8 cellular contexts compared by ENCODE assay signal in genomic region chr16:30166202-30166902, GRCh38. TPM values are rescaled to one million over a fixed set of nuclear protein-coding genes. Genes with fewer than 3 reads are reported as not detected.
DNase-seq lines count a peak whose midpoint lies in the region; ATAC-seq and TF ChIP-seq lines count a peak whose summit lies in the region.

No MANE protein-coding gene starts in this region.

- no peak for TF ChIP-seq CTCF in Loucy (conservative IDR thresholded peaks at IDR 0.05; ENCODE audit: low read length)
- no peak for TF ChIP-seq CTCF in neural progenitor cell (IDR thresholded peaks at IDR 0.05)
- TF ChIP-seq CTCF in RWPE1 (conservative IDR thresholded peaks at IDR 0.05; ENCODE audit: low read depth) = no peak

- no peaks in the 10 kb centered on the region for H3K9me2 ChIP-seq in Loucy (replicated peaks; ENCODE audit: low read depth, low read length)

- peak overlapping the region; percentile 8 for H3K4me3 Mint-ChIP-seq in activated naive CD4-positive, alpha-beta T cell treated with anti-CD3 and anti-CD28 coated beads, Interleukin-2, amount 50 U/mL, for 24 hours
- peak overlapping the region; percentile 68 for H3K4me3 Mint-ChIP-seq in activated naive CD8-positive, alpha-beta T cell treated with anti-CD3 and anti-CD28 coated beads, Interleukin-2, amount 10 ng/mL, durations not matched to agents 7 days and 5 days
- H3K4me3 Mint-ChIP-seq in stimulated activated naive CD8-positive, alpha-beta T cell treated with anti-CD3 and anti-CD28 coated beads, Interleukin-15, amount 100 ng/mL, for 72 hours = peak overlapping the region; percentile 3 to 41
- no peak overlapping the region for H3K4me3 Mint-ChIP-seq in neural progenitor cell

- H3K36me3 Mint-ChIP-seq in activated naive CD4-positive, alpha-beta T cell treated with anti-CD3 and anti-CD28 coated beads, Interleukin-2, amount 50 U/mL, for 24 hours = no peaks in the 10 kb centered on the region
- H3K36me3 Mint-ChIP-seq in activated naive CD8-positive, alpha-beta T cell treated with anti-CD3 and anti-CD28 coated beads, Interleukin-2, amount 10 ng/mL, durations not matched to agents 7 days and 5 days = peaks cover 2% of the 10 kb centered on the region
- no peaks in the 10 kb centered on the region for H3K36me3 Mint-ChIP-seq in neural progenitor cell

- no peak overlapping the region for H3K4me3 ChIP-seq in Loucy (ENCODE audit: low read length, poor library complexity, severe bottlenecking)
- H3K4me3 ChIP-seq in neural progenitor cell = no peak overlapping the region

- no peak overlapping the region for H3K4me2 ChIP-seq in Loucy (ENCODE audit: low read depth, low read length, poor library complexity, severe bottlenecking)
- no peak overlapping the region for H3K4me2 ChIP-seq in neural progenitor cell

- H3K27ac ChIP-seq in neural progenitor cell = no peak overlapping the region
- H3K27ac ChIP-seq in RWPE1 = no peak overlapping the region

- H3K9me3 Mint-ChIP-seq in activated naive CD4-positive, alpha-beta T cell treated with anti-CD3 and anti-CD28 coated beads, Interleukin-2, amount 50 U/mL, for 24 hours = no peaks in the 10 kb centered on the region
- peaks cover 1% of the 10 kb centered on the region for H3K9me3 Mint-ChIP-seq in activated naive CD8-positive, alpha-beta T cell treated with anti-CD3 and anti-CD28 coated beads, Interleukin-2, amount 10 ng/mL, durations not matched to agents 7 days and 5 days
- no peaks in the 10 kb centered on the region for H3K9me3 Mint-ChIP-seq in stimulated activated naive CD8-positive, alpha-beta T cell treated with anti-CD3 and anti-CD28 coated beads, Interleukin-15, amount 100 ng/mL, for 72 hours
- peaks cover 4% of the 10 kb centered on the region for H3K9me3 Mint-ChIP-seq in neural progenitor cell

- H3K27me3 Mint-ChIP-seq in activated naive CD4-positive, alpha-beta T cell treated with anti-CD3 and anti-CD28 coated beads, Interleukin-2, amount 50 U/mL, for 24 hours = no peaks in the 10 kb centered on the region
- no peaks in the 10 kb centered on the region for H3K27me3 Mint-ChIP-seq in activated naive CD8-positive, alpha-beta T cell treated with anti-CD3 and anti-CD28 coated beads, Interleukin-2, amount 10 ng/mL, durations not matched to agents 7 days and 5 days
- no peaks in the 10 kb centered on the region for H3K27me3 Mint-ChIP-seq in stimulated activated naive CD8-positive, alpha-beta T cell treated with anti-CD3 and anti-CD28 coated beads, Interleukin-15, amount 100 ng/mL, for 72 hours
- H3K27me3 Mint-ChIP-seq in neural progenitor cell (ENCODE audit: insufficient read depth, low read depth) = peaks cover 4% of the 10 kb centered on the region

- ATAC-seq in activated naive CD8-positive, alpha-beta T cell treated with anti-CD3 and anti-CD28 coated beads, Interleukin-2, amount 10 ng/mL, durations not matched to agents 7 days and 5 days (ENCODE audit: low read depth) = peak; percentile 88
- peak; percentile 81 for ATAC-seq in stimulated activated naive CD8-positive, alpha-beta T cell treated with anti-CD3 and anti-CD28 coated beads, Interleukin-15, amount 100 ng/mL, for 72 hours
- no peak for ATAC-seq in HG02571 (IDR thresholded peaks at IDR 0.05; ENCODE audit: unreplicated experiment)

- no peaks in the 10 kb centered on the region for H3K36me3 ChIP-seq in Loucy (ENCODE audit: insufficient read depth, low read length)
- H3K36me3 ChIP-seq in neural progenitor cell = no peaks in the 10 kb centered on the region

- POLR2A ChIA-PET in activated naive CD8-positive, alpha-beta T cell treated with anti-CD3 and anti-CD28 coated beads, Interleukin-2, amount 10 ng/mL, durations not matched to agents 7 days and 5 days (lab: Charles Lee) = interaction anchor here (0.7 to 5.6 kb wide), 2 partner anchors 18 to 169 kb away, joined by 5 to 45 read pairs; partner anchors contain the start of gene CORO1A
- POLR2A ChIA-PET in RWPE1 (lab: Yijun Ruan, JAX; ENCODE audit: low non-redundant PET) = no interaction called here

- CTCF ChIA-PET in RWPE1 (lab: Yijun Ruan, JAX) = no interaction called here

- H4K20me1 ChIP-seq in Loucy (ENCODE audit: insufficient read depth, low read length, poor library complexity, severe bottlenecking) = no peaks in the 10 kb centered on the region
- no peaks in the 10 kb centered on the region for H4K20me1 ChIP-seq in neural progenitor cell (ENCODE audit: low read depth)

- H3F3A ChIP-seq in Loucy (ENCODE audit: low read depth) (no peaks in the 10 kb centered on the region), neural progenitor cell (ENCODE audit: low read depth) (peaks cover 3% of the 10 kb centered on the region)

- DNase-seq in activated naive CD4-positive, alpha-beta T cell (lab: John Stamatoyannopoulos, UW) = no peak
- DNase-seq in activated naive CD8-positive, alpha-beta T cell treated with anti-CD3 and anti-CD28 coated beads, Interleukin-2, amount 10 ng/mL, durations not matched to agents 7 days and 5 days = peak; percentile 37
- DNase-seq in stimulated activated naive CD8-positive, alpha-beta T cell treated with anti-CD3 and anti-CD28 coated beads, Interleukin-15, amount 100 ng/mL, for 72 hours = no peak
- DNase-seq in neural progenitor cell (ENCODE audit: low spot score) (no peak), RWPE1 (ENCODE audit: low spot score) (no peak)

- 0 out of 2 replicates have a peak overlapping the region, but pooled peaks have one; percentile 7 for H2AFZ ChIP-seq in Loucy (ENCODE audit: low read length)
- H2AFZ ChIP-seq in neural progenitor cell (replicated peaks) = no peak overlapping the region

- H3K79me2 ChIP-seq in Loucy (ENCODE audit: insufficient read depth, low read length) = no peaks in the 10 kb centered on the region
- H3K79me2 ChIP-seq in neural progenitor cell (ENCODE audit: low read depth) = no peaks in the 10 kb centered on the region

- H3K27ac Mint-ChIP-seq in activated naive CD4-positive, alpha-beta T cell treated with anti-CD3 and anti-CD28 coated beads, Interleukin-2, amount 50 U/mL, for 24 hours = peak overlapping the region; percentile 88
- peak overlapping the region; percentile 77 for H3K27ac Mint-ChIP-seq in activated naive CD8-positive, alpha-beta T cell treated with anti-CD3 and anti-CD28 coated beads, Interleukin-2, amount 10 ng/mL, durations not matched to agents 7 days and 5 days
- H3K27ac Mint-ChIP-seq in stimulated activated naive CD8-positive, alpha-beta T cell treated with anti-CD3 and anti-CD28 coated beads, Interleukin-15, amount 100 ng/mL, for 72 hours = peak overlapping the region in 1 of 2 donors; percentile 58
- no peak overlapping the region for H3K27ac Mint-ChIP-seq in neural progenitor cell

- H3K9ac ChIP-seq in Loucy (ENCODE audit: low read depth, low read length, poor library complexity, severe bottlenecking) = no peak overlapping the region
- H3K9ac ChIP-seq in neural progenitor cell = no peak overlapping the region

- H3K27me3 ChIP-seq in Loucy (ENCODE audit: insufficient read depth, low read length, poor library complexity, severe bottlenecking) (no peaks in the 10 kb centered on the region), neural progenitor cell (no peaks in the 10 kb centered on the region)

- H3K9me3 ChIP-seq in Loucy (ENCODE audit: insufficient read depth, low read depth, low read length) (no peaks in the 10 kb centered on the region), neural progenitor cell (ENCODE audit: low read depth) (no peaks in the 10 kb centered on the region)

- H3K4me1 Mint-ChIP-seq in activated naive CD4-positive, alpha-beta T cell treated with anti-CD3 and anti-CD28 coated beads, Interleukin-2, amount 50 U/mL, for 24 hours = peaks cover 37% of the 10 kb centered on the region
- H3K4me1 Mint-ChIP-seq in activated naive CD8-positive, alpha-beta T cell treated with anti-CD3 and anti-CD28 coated beads, Interleukin-2, amount 10 ng/mL, durations not matched to agents 7 days and 5 days = peaks cover 30% of the 10 kb centered on the region
- peaks cover 29% of the 10 kb centered on the region for H3K4me1 Mint-ChIP-seq in stimulated activated naive CD8-positive, alpha-beta T cell treated with anti-CD3 and anti-CD28 coated beads, Interleukin-15, amount 100 ng/mL, for 72 hours
- H3K4me1 Mint-ChIP-seq in neural progenitor cell = peaks cover 2% of the 10 kb centered on the region

- H3K4me1 ChIP-seq in Loucy (ENCODE audit: insufficient read depth, low read length, poor library complexity, severe bottlenecking) (peaks cover 5% of the 10 kb centered on the region), neural progenitor cell (no peaks in the 10 kb centered on the region)

RNA-seq across cellular contexts. Expression of gene CORO1A, which starts 17.1 kb away (rescaled TPM):
- total RNA-seq in activated naive CD8-positive, alpha-beta T cell treated with anti-CD3 and anti-CD28 coated beads, Interleukin-2, amount 10 ng/mL, durations not matched to agents 7 days and 5 days = 1,000 to 10,000 TPM; 1,426 to 1,488 TPM
- 9.4 and 10.6 TPM in 2 replicates for total RNA-seq in neural progenitor cell (ENCODE audit: low replicate concordance)

RNA-seq across cellular contexts. Expression of gene BOLA2B, which starts 27.1 kb away (rescaled TPM):
- 100 to 1,000 TPM; 122 to 145 TPM for total RNA-seq in activated naive CD8-positive, alpha-beta T cell treated with anti-CD3 and anti-CD28 coated beads, Interleukin-2, amount 10 ng/mL, durations not matched to agents 7 days and 5 days
- total RNA-seq in neural progenitor cell (ENCODE audit: low replicate concordance) = 90.4 and 133 TPM in 2 replicates

RNA-seq across cellular contexts. Expression of gene SLX1A, which starts 27.3 kb away (rescaled TPM):
- total RNA-seq in activated naive CD8-positive, alpha-beta T cell treated with anti-CD3 and anti-CD28 coated beads, Interleukin-2, amount 10 ng/mL, durations not matched to agents 7 days and 5 days = 100 to 1,000 TPM in 1 of 2 experiments, 10 to 100 TPM in 1; 59.7 to 121 TPM
- 10.4 and 31.7 TPM in 2 replicates for total RNA-seq in neural progenitor cell (ENCODE audit: low replicate concordance)

RNA-seq across cellular contexts. Expression of gene SULT1A3, which starts 32.7 kb away (rescaled TPM):
- 10 to 100 TPM; 31.8 to 32.3 TPM for total RNA-seq in activated naive CD8-positive, alpha-beta T cell treated with anti-CD3 and anti-CD28 coated beads, Interleukin-2, amount 10 ng/mL, durations not matched to agents 7 days and 5 days
- total RNA-seq in neural progenitor cell (ENCODE audit: low replicate concordance) = 6.2 and 8.5 TPM in 2 replicates

RNA-seq across cellular contexts. Expression of gene MAPK3, which starts 43.3 kb away (rescaled TPM):
- total RNA-seq in activated naive CD8-positive, alpha-beta T cell treated with anti-CD3 and anti-CD28 coated beads, Interleukin-2, amount 10 ng/mL, durations not matched to agents 7 days and 5 days = 10 to 100 TPM; 77.6 to 81.4 TPM
- total RNA-seq in neural progenitor cell (ENCODE audit: low replicate concordance) = 20.9 and 41.1 TPM in 2 replicates

Comparison
In these comparisons a context has a peak if more than half of its experiments do, and no peak if none do; other contexts are left out.
1. RNA of gene CORO1A, which starts 17.1 kb away (total RNA-seq): 1,426 to 1,488 TPM in activated naive CD8-positive, alpha-beta T cell treated with anti-CD3 and anti-CD28 coated beads, Interleukin-2, amount 10 ng/mL, durations not matched to agents 7 days and 5 days; 9.4 to 10.6 TPM in neural progenitor cell; every median in the first group is over 100 times any median in the second.